Comparison of ENCODE assay signal across 16 cellular contexts in the genomic region with DNA sequence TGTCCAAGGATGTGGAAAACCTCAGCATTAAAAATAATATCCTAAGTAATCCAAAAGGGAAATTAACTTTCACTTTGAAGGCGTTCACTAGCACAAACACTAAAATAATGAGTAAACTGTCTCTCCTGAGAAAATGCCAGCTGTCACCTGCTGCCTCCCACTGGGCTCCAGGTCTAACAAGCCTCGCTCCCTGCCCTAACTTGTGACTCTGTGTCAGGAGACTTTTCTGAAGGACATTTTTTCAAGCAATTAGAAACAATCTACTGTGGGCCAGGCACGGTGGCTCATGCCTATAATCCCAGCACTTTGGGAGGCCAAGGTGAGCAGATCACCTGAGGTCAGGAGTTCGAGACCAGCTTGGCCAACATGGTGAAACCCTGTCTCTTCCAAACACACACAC.
DNase-seq lines count a peak whose midpoint lies in the region; ATAC-seq, FAIRE-seq and TF ChIP-seq lines count a peak whose summit lies in the region.
"Had no signal": no experiment of that assay in that cellular context is flagged by ENCODE, and none has a peak within 500 bp of the region (broad histone marks: within the 10 kb centered on the region; RNA-seq: fewer than 3 reads in every experiment).

No MANE protein-coding gene starts in this region.

- no peak overlapping the region for H3K27ac Mint-ChIP-seq in activated T-helper 2 cell treated with anti-CD3 and anti-CD28 coated beads, Interferon-gamma antibody, Interleukin-2, Interleukin-4, amounts not matched to agents 10 μg/mL and 5 μg/mL and 100 μg/mL, durations not matched to agents 14 hours and 24 hours and 36 hours

- no peak for ATAC-seq in GM19023 (IDR thresholded peaks at IDR 0.05; ENCODE audit: unreplicated experiment)

- H3K4me1 Mint-ChIP-seq in activated T-helper 2 cell treated with anti-CD3 and anti-CD28 coated beads, Interferon-gamma antibody, Interleukin-2, Interleukin-4, amounts not matched to agents 10 μg/mL and 5 μg/mL and 100 μg/mL, durations not matched to agents 14 hours and 24 hours and 36 hours (ENCODE audit: low read depth), result no peaks in the 10 kb centered on the region

- FAIRE-seq in bronchial epithelial cell (lab: Jason Lieb, UNC), result no peak
- FAIRE-seq: A204.1, endometrium had no signal

- H3K36me3 Mint-ChIP-seq in activated T-helper 2 cell treated with anti-CD3 and anti-CD28 coated beads, Interferon-gamma antibody, Interleukin-2, Interleukin-4, amounts not matched to agents 10 μg/mL and 5 μg/mL and 100 μg/mL, durations not matched to agents 14 hours and 24 hours and 36 hours (ENCODE audit: low read depth), result no peaks in the 10 kb centered on the region

- no peaks in the 10 kb centered on the region for H3K27me3 Mint-ChIP-seq in activated T-helper 2 cell treated with anti-CD3 and anti-CD28 coated beads, Interferon-gamma antibody, Interleukin-2, Interleukin-4, amounts not matched to agents 10 μg/mL and 5 μg/mL and 100 μg/mL, durations not matched to agents 14 hours and 24 hours and 36 hours (ENCODE audit: low read depth)

- H3K9me3 Mint-ChIP-seq in activated T-helper 2 cell treated with anti-CD3 and anti-CD28 coated beads, Interferon-gamma antibody, Interleukin-2, Interleukin-4, amounts not matched to agents 10 μg/mL and 5 μg/mL and 100 μg/mL, durations not matched to agents 14 hours and 24 hours and 36 hours, result no peaks in the 10 kb centered on the region

- TF ChIP-seq CTCF in bronchial epithelial cell (IDR thresholded peaks at IDR 0.05; ENCODE audit: insufficient read depth, low read length, severe bottlenecking) (peak; percentile 13), retinal pigment epithelial cell (conservative IDR thresholded peaks at IDR 0.05; ENCODE audit: low read depth, low read length) (peak; percentile 14)

- no peaks in the 10 kb centered on the region for H3K36me3 ChIP-seq in bronchial epithelial cell (ENCODE audit: control insufficient read depth, insufficient read depth, low read length)
- H3K36me3 ChIP-seq: suprapubic skin had no signal

- intact Hi-C loops in activated T-helper 2 cell treated with anti-CD3 and anti-CD28 coated beads, Interferon-gamma antibody, Interleukin-2, Interleukin-4, amounts not matched to agents 10 μg/mL and 5 μg/mL and 100 μg/mL, durations not matched to agents 14 hours and 24 hours and 36 hours (cut with micrococcal nuclease), result no loop called here

- DNase-seq in NCI-H1436 treated with DMSO at 0.1 percent for 48 hours (lab: John Stamatoyannopoulos, UW) (peak; percentile 9), NCI-H1436 (lab: John Stamatoyannopoulos, UW) (no peak), NCI-H1694 treated with DMSO at 0.1 percent for 48 hours (lab: John Stamatoyannopoulos, UW) (peak; percentile 51), bronchial epithelial cell (ENCODE audit: low read depth) (no peak), retinal pigment epithelial cell (ENCODE audit: low read depth) (peak; percentile 67), medulla oblongata (ENCODE audit: extremely low spot score) (no peak)
- no peak for DNase-seq in activated T-helper 2 cell treated with anti-CD3 and anti-CD28 coated beads, Interferon-gamma antibody, Interleukin-2, Interleukin-4, amounts not matched to agents 10 μg/mL and 5 μg/mL and 100 μg/mL, durations not matched to agents 14 hours and 24 hours and 36 hours (ENCODE audit: low spot score)
- DNase-seq: activated naive CD4-positive, alpha-beta T cell treated with Interleukin-2 at 50 U/mL for 16 hours; aorta; DMS79 treated with DMSO at 0.1 percent for 48 hours; GM23248; kidney glomerular epithelial cell had no signal

- no peak overlapping the region for H3K4me3 Mint-ChIP-seq in activated T-helper 2 cell treated with anti-CD3 and anti-CD28 coated beads, Interferon-gamma antibody, Interleukin-2, Interleukin-4, amounts not matched to agents 10 μg/mL and 5 μg/mL and 100 μg/mL, durations not matched to agents 14 hours and 24 hours and 36 hours (ENCODE audit: low read depth)

- no peak overlapping the region for H3K4me3 ChIP-seq in bronchial epithelial cell (ENCODE audit: low read depth, low read length)
- no peak overlapping the region for H3K4me3 ChIP-seq in retinal pigment epithelial cell (ENCODE audit: low read length)
- H3K4me3 ChIP-seq: GM23248, suprapubic skin had no signal

- no peaks in the 10 kb centered on the region for H3K27me3 ChIP-seq in bronchial epithelial cell (ENCODE audit: control insufficient read depth, insufficient read depth, low read length)
- H3K27me3 ChIP-seq: suprapubic skin had no signal

Comparison
In these comparisons a context has a peak if more than half of its experiments do, and no peak if none do; other contexts are left out.
1. DNase-seq: peak in NCI-H1436 treated with DMSO at 0.1 percent for 48 hours (single experiment), NCI-H1694 treated with DMSO at 0.1 percent for 48 hours (single experiment) and retinal pigment epithelial cell (single experiment); none in NCI-H1436 (single experiment), bronchial epithelial cell (single experiment), medulla oblongata (single experiment) and activated T-helper 2 cell treated with anti-CD3 and anti-CD28 coated beads, Interferon-gamma antibody, Interleukin-2, Interleukin-4, amounts not matched to agents 10 μg/mL and 5 μg/mL and 100 μg/mL, durations not matched to agents 14 hours and 24 hours and 36 hours (single experiment).